In genomic region chr4:159227984-159228383, GRCh38 we compare ENCODE assay signal across 1 cellular context.
TF ChIP-seq lines count a peak whose summit lies in the region.

No MANE protein-coding gene starts in this region.

TF ChIP-seq in GM23338, 12 proteins besides CTCF, POLR2A, EP300 and RAD21:
- TF ChIP-seq ZNF462 (CRISPR knock-in tag; IDR thresholded peaks at IDR 0.05) (no peak), EZH2 (IDR thresholded peaks at IDR 0.05; ENCODE audit: low read depth, unreplicated experiment) (no peak), ZNF114 (CRISPR knock-in tag; IDR thresholded peaks at IDR 0.05) (no peak), NANOG (IDR thresholded peaks at IDR 0.05; ENCODE audit: borderline replicate concordance) (no peak), POLR2AphosphoS5 (IDR thresholded peaks at IDR 0.05; ENCODE audit: low read depth) (no peak), ETS1 (IDR thresholded peaks at IDR 0.05) (no peak), STAT1 (IDR thresholded peaks at IDR 0.05; ENCODE audit: unreplicated experiment) (no peak)
